In genomic region chr7:23938230-23938629, GRCh38 we compare ENCODE assay signal across 2 cellular contexts.
"Had no signal": no experiment of that assay in that cellular context is flagged by ENCODE, and none has a peak within 500 bp of the region (broad histone marks: within the 10 kb centered on the region; RNA-seq: fewer than 3 reads in every experiment).

No MANE protein-coding gene starts in this region.

- H3K4me3 ChIP-seq: GM23338 had no signal

- H3K27ac ChIP-seq: HL-60 had no signal
